12 cellular contexts compared by ENCODE assay signal in the genomic region with DNA sequence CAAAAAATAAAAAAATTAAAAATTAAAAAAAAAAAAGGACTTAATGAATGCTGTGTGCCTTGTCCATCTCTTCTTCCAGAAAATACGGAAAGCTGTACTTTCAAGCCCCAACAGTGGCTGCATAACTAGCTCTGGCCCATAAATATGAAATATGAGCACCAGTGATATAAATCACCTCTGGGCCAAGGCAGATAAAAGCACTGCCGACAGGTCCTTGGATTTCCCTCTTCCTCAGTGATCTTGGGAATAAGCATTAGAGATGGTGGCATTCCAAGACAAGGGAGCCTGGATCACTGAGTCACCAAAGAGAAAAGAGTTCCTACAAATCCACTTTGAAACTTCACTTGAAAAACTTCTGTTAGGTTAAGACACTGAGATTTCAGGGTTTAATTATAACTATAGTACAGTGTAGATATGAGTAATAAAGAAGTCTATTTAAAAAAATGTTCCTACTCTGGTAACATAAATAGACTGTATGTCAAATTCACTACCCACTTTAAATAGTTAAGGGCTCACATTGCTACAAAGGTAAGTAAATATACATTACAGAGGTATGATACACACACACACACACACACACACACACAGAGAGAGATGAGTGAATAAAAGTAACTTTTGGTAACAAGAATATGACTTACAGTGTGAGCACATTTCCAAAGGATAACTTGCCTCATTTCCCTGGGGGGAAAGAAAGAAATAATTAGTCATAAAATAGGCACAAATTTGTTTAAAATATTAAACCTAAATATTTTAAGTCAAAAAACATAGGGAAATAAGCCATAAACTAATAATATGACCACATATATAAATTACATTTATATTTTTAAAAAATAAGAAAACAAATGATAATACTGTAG. TPM values are rescaled to one million over a fixed set of nuclear protein-coding genes. Genes with fewer than 3 reads are reported as not detected.
A peak's percentile ranks its signal among the peaks of the same experiment; 100 is the strongest.
DNase-seq lines count a peak whose midpoint lies in the region; ATAC-seq, FAIRE-seq and TF ChIP-seq lines count a peak whose summit lies in the region.
"Had no signal": no experiment of that assay in that cellular context is flagged by ENCODE, and none has a peak within 500 bp of the region (broad histone marks: within the 10 kb centered on the region; RNA-seq: fewer than 3 reads in every experiment).

No MANE protein-coding gene starts in this region.

- H3K4me1 ChIP-seq in GM12878 (ENCODE audit: control insufficient read depth, insufficient read depth, low read length) = peaks cover 50% of the 10 kb centered on the region
- peaks cover 20% of the 10 kb centered on the region for H3K4me1 ChIP-seq in rectal smooth muscle tissue (ENCODE audit: control insufficient read depth, insufficient read depth, low read length)
- no peaks in the 10 kb centered on the region for H3K4me1 ChIP-seq in neuronal stem cell (ENCODE audit: control insufficient read depth in 2 of 2, insufficient read depth in 1 of 2, low read depth in 1 of 2, low read length in 2 of 2)

- intact Hi-C loops in GM12878 (cut with micrococcal nuclease; ENCODE audit: unreplicated experiment) = no loop called here
- intact Hi-C loops in activated CD4-positive, alpha-beta memory T cell treated with anti-CD3 and anti-CD28 coated beads for 36 hours (cut with micrococcal nuclease) = no loop called here

- no peak overlapping the region for H3K14ac ChIP-seq in neuronal stem cell (ENCODE audit: low read length)

- H3K9me3 ChIP-seq in GM12878 (replicated peaks; ENCODE audit: control insufficient read depth, insufficient read depth, low read length) (no peaks in the 10 kb centered on the region; the same call in 1 of the 3 replicates), neuronal stem cell (replicated peaks in 1 of 2; ENCODE audit: control insufficient read depth in 2 of 2, insufficient read depth in 1 of 2, low read depth in 1 of 2, low read length in 2 of 2) (peaks cover 0 to 9% of the 10 kb centered on the region in 2 donors)
- H3K9me3 ChIP-seq: ascending aorta had no signal

- TF ChIP-seq CTCF in GM12878 (IDR thresholded peaks at IDR 0.05 in 2 of 3, conservative IDR thresholded peaks at IDR 0.05 in 1 of 3; ENCODE audit: control insufficient read depth in 2 of 3, extremely low read depth in 1 of 3, insufficient read depth in 1 of 3, low read depth in 3 of 3, low read length in 3 of 3) = no peak

- peak overlapping the region; percentile 10; the same call in 1 of the 2 replicates for H3K27ac ChIP-seq in GM12878 (ENCODE audit: control insufficient read depth, insufficient read depth)
- H3K27ac ChIP-seq in rectal smooth muscle tissue (ENCODE audit: low read depth, low read length) = peak overlapping the region; percentile 22
- H3K27ac ChIP-seq in neuronal stem cell (replicated peaks; ENCODE audit: low read length) = no peak overlapping the region
- H3K27ac ChIP-seq: ascending aorta had no signal

- H3K4me3 Mint-ChIP-seq in activated CD4-positive, alpha-beta memory T cell treated with anti-CD3 and anti-CD28 coated beads for 36 hours = no peak overlapping the region

- no peaks in the 10 kb centered on the region for H3K27me3 ChIP-seq in GM12878 (replicated peaks in 1 of 2; ENCODE audit: control insufficient read depth in 2 of 2, insufficient read depth in 2 of 2, low read length in 1 of 2)
- no peaks in the 10 kb centered on the region for H3K27me3 ChIP-seq in rectal smooth muscle tissue (ENCODE audit: control insufficient read depth, insufficient read depth, low read length)
- H3K27me3 ChIP-seq in neuronal stem cell (ENCODE audit: control insufficient read depth in 3 of 3, insufficient read depth in 3 of 3, low read depth in 1 of 3, low read length in 3 of 3) = peaks cover 0 to 2% (median 0%) of the 10 kb centered on the region in 3 experiments
- H3K27me3 ChIP-seq: ascending aorta had no signal

- DNase-seq in GM12878 (ENCODE audit: low read depth, low spot score) = no peak
- DNase-seq in neuronal stem cell (ENCODE audit: low spot score) = no peak
- no peak for DNase-seq in NK-92 treated with Interleukin-12 subunit alpha and Interleukin-12 subunit beta, amount 100 ng/mL, for 24 hours (lab: John Stamatoyannopoulos, UW)
- no peak for DNase-seq in activated CD4-positive, alpha-beta memory T cell treated with anti-CD3 and anti-CD28 coated beads for 36 hours
- DNase-seq: DMS 273 treated with DMSO at 0.1 percent for 48 hours, hypothalamus, NCI-H1694 treated with DMSO at 0.1 percent for 48 hours had no signal

- H2BK15ac ChIP-seq in neuronal stem cell (ENCODE audit: low read length) = no peak overlapping the region

- no peak for TF ChIP-seq POLR2A in GM12878 (IDR thresholded peaks at IDR 0.05; ENCODE audit: low read depth, low read length)

- H3K18ac ChIP-seq in neuronal stem cell (ENCODE audit: low read length) = no peak overlapping the region

- no peak for FAIRE-seq in GM12878 (lab: Jason Lieb, UNC)
- FAIRE-seq: GM18507 had no signal

- peak overlapping the region; percentile 79 for H3K4me2 ChIP-seq in GM12878 (ENCODE audit: control insufficient read depth, insufficient read depth)
- no peak overlapping the region for H3K4me2 ChIP-seq in neuronal stem cell (ENCODE audit: insufficient read depth, low read length, poor library complexity, severe bottlenecking)

- TF ChIP-seq EP300 in GM12878 (IDR thresholded peaks at IDR 0.05; ENCODE audit: borderline replicate concordance in 1 of 2, control insufficient read depth in 1 of 2, low read depth in 2 of 2, low read length in 2 of 2) = no peak

- H3K36me3 Mint-ChIP-seq in activated CD4-positive, alpha-beta memory T cell treated with anti-CD3 and anti-CD28 coated beads for 36 hours = peaks cover 20% of the 10 kb centered on the region

- no peaks in the 10 kb centered on the region for H3K27me3 Mint-ChIP-seq in activated CD4-positive, alpha-beta memory T cell treated with anti-CD3 and anti-CD28 coated beads for 36 hours

- H3K9ac ChIP-seq in GM12878 (ENCODE audit: control insufficient read depth, insufficient read depth, low read length) = no peak overlapping the region
- no peak overlapping the region for H3K9ac ChIP-seq in rectal smooth muscle tissue (ENCODE audit: low read length)
- no peak overlapping the region for H3K9ac ChIP-seq in neuronal stem cell (ENCODE audit: low read depth, low read length, poor library complexity)

- H3K36me3 ChIP-seq in GM12878 (ENCODE audit: control insufficient read depth in 2 of 2, insufficient read depth in 2 of 2, low read length in 1 of 2) (peaks cover 0 to 5% of the 10 kb centered on the region in 2 experiments; a peak in 2 of 4 replicates), rectal smooth muscle tissue (ENCODE audit: control insufficient read depth, insufficient read depth, low read length) (no peaks in the 10 kb centered on the region), neuronal stem cell (replicated peaks in 1 of 2; ENCODE audit: control insufficient read depth in 2 of 2, insufficient read depth in 2 of 2, low read length in 2 of 2) (peaks cover 2 to 57% of the 10 kb centered on the region in 2 donors)
- H3K36me3 ChIP-seq: ascending aorta had no signal

- no peak overlapping the region for H4K91ac ChIP-seq in neuronal stem cell (ENCODE audit: low read depth, low read length, poor library complexity)

- ATAC-seq in GM18519 (IDR thresholded peaks at IDR 0.05; ENCODE audit: low FRiP score, unreplicated experiment) (peak; percentile 45), HG02973 (IDR thresholded peaks at IDR 0.05; ENCODE audit: unreplicated experiment) (peak; percentile 40), GM12878 (peak; percentile 16; the same call in 1 of the 3 replicates)

- POLR2A ChIA-PET in GM12878 (lab: Charles Lee) = interaction anchor here (0.6 to 1.2 kb wide), 2 partner anchors 34 to 194 kb away, joined by 4 read pairs; no protein-coding TSS in a partner anchor
- POLR2A ChIA-PET in activated CD4-positive, alpha-beta memory T cell treated with anti-CD3 and anti-CD28 coated beads for 36 hours (lab: Charles Lee) = no interaction called here

- peaks cover 88% of the 10 kb centered on the region for H3K79me2 ChIP-seq in GM12878 (ENCODE audit: control insufficient read depth, insufficient read depth, low read length)

- peaks cover 70% of the 10 kb centered on the region for H3K4me1 Mint-ChIP-seq in activated CD4-positive, alpha-beta memory T cell treated with anti-CD3 and anti-CD28 coated beads for 36 hours (ENCODE audit: low read depth)

- H2BK5ac ChIP-seq in neuronal stem cell (ENCODE audit: low read length) = no peak overlapping the region

- RAD21 ChIA-PET in GM12878 (lab: Charles Lee; ENCODE audit: unreplicated experiment) = interaction anchor here (1.1 to 1.4 kb wide), 2 partner anchors 13 to 94 kb away, joined by 4 to 6 read pairs; no protein-coding TSS in a partner anchor

- TF ChIP-seq RAD21 in GM12878 (IDR thresholded peaks at IDR 0.05; ENCODE audit: insufficient read depth, low read depth, low read length) = no peak

- SMC1A ChIA-PET in GM12878 (lab: Charles Lee; ENCODE audit: uncharacterized antibody, unreplicated experiment) = interaction anchor here (0.7 to 1.8 kb wide), 9 partner anchors 9 to 47 kb away, joined by 3 to 11 read pairs (median 3); no protein-coding TSS in a partner anchor

- H2BK120ac ChIP-seq in neuronal stem cell (ENCODE audit: low read depth, low read length) = no peak overlapping the region

- no peak overlapping the region for H2AFZ ChIP-seq in GM12878 (ENCODE audit: control insufficient read depth, low read depth, low read length)
- H2AFZ ChIP-seq in neuronal stem cell (ENCODE audit: low read length) = no peak overlapping the region

- BruUV-seq in GM12878 (replicated peaks; lab: Mats Ljungman, UMichigan) = no TSS peak

- H3K4me3 ChIP-seq in GM12878 = no peak overlapping the region
- H3K4me3 ChIP-seq in rectal smooth muscle tissue (ENCODE audit: low read length) = no peak overlapping the region
- no peak overlapping the region for H3K4me3 ChIP-seq in neuronal stem cell (ENCODE audit: low read length in 2 of 2)
- H3K4me3 ChIP-seq: ascending aorta had no signal

- no peak overlapping the region for H2AK5ac ChIP-seq in neuronal stem cell (ENCODE audit: low read depth, low read length)

- H2BK12ac ChIP-seq in neuronal stem cell (ENCODE audit: low read length) = no peak overlapping the region

- in situ Hi-C loops in GM12878 (cut with MboI) = no loop called here

- WGBS in GM12878 (ENCODE audit: insufficient coverage, insufficient replicate concordance, low lambda C conversion rate, missing lambda C conversion rate) = 80% methylated on average over 2 of the region's 2 CpGs
- WGBS in neuronal stem cell (ENCODE audit: extremely low coverage in 2 of 2, insufficient read length in 2 of 2, insufficient replicate concordance in 1 of 2), 2 donors = no CpG with 5 or more reads among the region's 2 CpGs

- CTCF ChIA-PET in GM12878 (lab: Yijun Ruan, JAX) = interaction anchor here (0.9 to 1.9 kb wide), 13 partner anchors 9 to 94 kb away, joined by 3 to 7 read pairs (median 3); no protein-coding TSS in a partner anchor
- CTCF ChIA-PET in activated CD4-positive, alpha-beta memory T cell treated with anti-CD3 and anti-CD28 coated beads for 36 hours (lab: Charles Lee) = interaction anchor here (1.0 to 1.6 kb wide), 2 partner anchors 21 to 66 kb away, joined by 3 to 4 read pairs; no protein-coding TSS in a partner anchor

- H3K9me3 Mint-ChIP-seq in activated CD4-positive, alpha-beta memory T cell treated with anti-CD3 and anti-CD28 coated beads for 36 hours = no peaks in the 10 kb centered on the region

- H3K79me1 ChIP-seq in neuronal stem cell (ENCODE audit: low read depth, low read length) = peaks cover 2% of the 10 kb centered on the region

- no peak overlapping the region for H3K23ac ChIP-seq in neuronal stem cell (ENCODE audit: low read depth, low read length, poor library complexity)

- H4K8ac ChIP-seq in neuronal stem cell (ENCODE audit: low read depth, low read length) = no peak overlapping the region

- H3K27ac Mint-ChIP-seq in activated CD4-positive, alpha-beta memory T cell treated with anti-CD3 and anti-CD28 coated beads for 36 hours = no peak overlapping the region

- no peak overlapping the region for H3K4ac ChIP-seq in neuronal stem cell (ENCODE audit: low read length)

- H4K20me1 ChIP-seq in GM12878 (ENCODE audit: control insufficient read depth, insufficient read depth) = no peaks in the 10 kb centered on the region

RNA-seq across cellular contexts. Expression of gene PPP3R1, which starts 35.6 kb away (rescaled TPM):
- total RNA-seq in GM12878 (2013; cell fraction: nucleolus; rRNA removed) = 13.2 and 14.7 TPM in 2 replicates
- total RNA-seq in GM12878 (2014; rRNA removed) (15.3 and 16.2 TPM in 2 replicates), GM12878 (2014; rRNA removed; fragmentation: Illumina TruSeq; extraction: Trizol) (25.7 and 26.1 TPM in 2 replicates), GM12878 (2021) (61.0 and 62.5 TPM in 2 replicates)
- 20.5 TPM for polyA plus RNA-seq in GM12878 (2011; ENCODE audit: low read depth)
- polyA plus RNA-seq in GM12878 (2011; rRNA removed) (16.3 and 26.3 TPM in 2 replicates), GM12878 (2014; fragmentation: Illumina TruSeq; extraction: Trizol) (43.0 and 55.7 TPM in 2 replicates), GM12878 (2014; fragmentation: Nextera tagmentation; extraction: Ambion mirVana) (1 to 10 TPM; 5.4 to 9.7 TPM), GM12878 (2014; rRNA removed) (18.5 TPM in 2 replicates), GM12878 (2016; fragmentation: Nextera tagmentation; extraction: Ambion mirVana) (1 to 10 TPM; 1.5 to 6.2 TPM)
- 5.5 and 9.1 TPM in 2 replicates for polyA plus RNA-seq in GM12878 (2011; cell fraction: cytosol; rRNA removed)
- 5.3 and 7.9 TPM in 2 replicates for polyA plus RNA-seq in GM12878 (2011; cell fraction: nucleus; rRNA removed)
- 30.7 and 36.5 TPM in 2 replicates for polyA plus RNA-seq in GM12878 (2012)
- 13.3 and 19.5 TPM in 2 replicates for polyA minus RNA-seq in GM12878 (2011; rRNA and poly(A)+ RNA removed)
- polyA minus RNA-seq in GM12878 (2011; cell fraction: cytosol; rRNA and poly(A)+ RNA removed) = 15.0 and 16.9 TPM in 2 replicates
- polyA minus RNA-seq in GM12878 (2011; cell fraction: nucleus; rRNA and poly(A)+ RNA removed) = 4.8 and 8.7 TPM in 2 replicates
- 24.6 TPM for polyA plus RNA-seq in neuronal stem cell (2013, experiment 1 of 2)
- 25.2 TPM for polyA plus RNA-seq in neuronal stem cell (2013, experiment 2 of 2)
- 10 to 100 TPM; 76.2 to 76.6 TPM for total RNA-seq in activated CD4-positive, alpha-beta memory T cell treated with anti-CD3 and anti-CD28 coated beads for 36 hours

RNA-seq across cellular contexts. Expression of gene PNO1, which starts 59.0 kb away (rescaled TPM):
- total RNA-seq in GM12878 (2013; cell fraction: nucleolus; rRNA removed) = 6.5 and 7.3 TPM in 2 replicates
- total RNA-seq in GM12878 (2014; rRNA removed) (30.3 and 30.8 TPM in 2 replicates), GM12878 (2014; rRNA removed; fragmentation: Illumina TruSeq; extraction: Trizol) (29.1 and 30.2 TPM in 2 replicates), GM12878 (2021) (21.8 and 23.7 TPM in 2 replicates)
- polyA plus RNA-seq in GM12878 (2011; ENCODE audit: low read depth) = 15.7 TPM
- polyA plus RNA-seq in GM12878 (2011; rRNA removed) (18.8 and 21.9 TPM in 2 replicates), GM12878 (2014; fragmentation: Illumina TruSeq; extraction: Trizol) (33.4 and 34.2 TPM in 2 replicates), GM12878 (2014; fragmentation: Nextera tagmentation; extraction: Ambion mirVana) (10 to 100 TPM in 1 of 2 experiments, 1 to 10 TPM in 1; 9.7 to 18.5 TPM), GM12878 (2014; rRNA removed) (31.2 and 34.4 TPM in 2 replicates), GM12878 (2016; fragmentation: Nextera tagmentation; extraction: Ambion mirVana) (10 to 100 TPM; 57.2 to 60.2 TPM)
- polyA plus RNA-seq in GM12878 (2011; cell fraction: cytosol; rRNA removed) = 12.3 and 15.0 TPM in 2 replicates
- polyA plus RNA-seq in GM12878 (2011; cell fraction: nucleus; rRNA removed) = 4.2 and 10.1 TPM in 2 replicates
- 12.3 and 16.4 TPM in 2 replicates for polyA plus RNA-seq in GM12878 (2012)
- polyA minus RNA-seq in GM12878 (2011; rRNA and poly(A)+ RNA removed) = 3.8 and 4.2 TPM in 2 replicates
- polyA minus RNA-seq in GM12878 (2011; cell fraction: cytosol; rRNA and poly(A)+ RNA removed) = 3.1 and 4.8 TPM in 2 replicates
- polyA minus RNA-seq in GM12878 (2011; cell fraction: nucleus; rRNA and poly(A)+ RNA removed) = 2.5 and 3.8 TPM in 2 replicates
- polyA plus RNA-seq in neuronal stem cell (2013, experiment 1 of 2) = 11.4 TPM
- 11.2 TPM for polyA plus RNA-seq in neuronal stem cell (2013, experiment 2 of 2)
- 10 to 100 TPM; 16.3 to 16.4 TPM for total RNA-seq in activated CD4-positive, alpha-beta memory T cell treated with anti-CD3 and anti-CD28 coated beads for 36 hours
